In the genomic region with DNA sequence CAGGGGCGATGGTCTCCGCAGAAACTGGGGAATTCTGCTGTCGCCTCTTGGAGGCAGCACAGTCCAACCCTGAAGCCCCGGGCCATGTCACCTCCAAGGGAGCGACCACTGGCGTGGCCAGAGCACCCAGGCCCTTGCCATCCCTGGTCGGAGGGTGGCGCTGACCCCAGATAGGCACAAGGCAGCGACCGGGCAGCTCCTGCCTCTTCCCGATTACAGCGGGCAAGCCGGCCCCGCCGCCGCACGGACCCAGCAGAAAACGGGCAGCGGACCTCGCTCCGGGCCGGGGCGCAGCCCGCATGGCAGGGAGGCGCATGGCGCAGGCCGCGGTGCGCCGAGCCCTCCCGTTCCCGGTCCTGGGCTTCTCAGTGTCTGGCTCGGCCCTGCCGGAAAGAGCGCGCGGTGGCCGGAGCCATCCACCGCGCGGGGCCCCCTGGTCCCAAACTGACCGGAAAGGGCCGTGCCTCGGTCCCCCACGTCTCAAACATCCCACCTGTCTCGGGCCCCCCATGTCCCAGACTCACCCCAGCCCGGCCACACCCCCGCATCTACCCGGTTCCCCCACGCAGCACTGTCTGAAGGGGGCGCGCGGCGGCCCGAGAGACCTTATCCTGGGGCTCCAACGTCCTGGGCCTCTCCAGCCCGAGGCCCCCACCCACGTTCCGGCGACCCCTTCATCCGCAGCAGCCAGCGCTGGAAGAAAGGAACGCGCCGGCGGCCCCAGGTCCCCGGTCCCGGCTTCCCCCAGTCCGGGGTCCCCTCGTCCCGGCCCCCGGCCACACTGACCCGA, we compare ENCODE assay signal across 8 cellular contexts. TPM values are rescaled to one million over a fixed set of nuclear protein-coding genes. Genes with fewer than 3 reads are reported as not detected.
DNase-seq lines count a peak whose midpoint lies in the region; ATAC-seq, FAIRE-seq and TF ChIP-seq lines count a peak whose summit lies in the region.

No MANE protein-coding gene starts in this region.

- TF ChIP-seq CTCF in GM12873 (IDR thresholded peaks at IDR 0.05; ENCODE audit: insufficient read depth, low read depth, low read length, missing control alignments) (peak; percentile 35), Peyer's patch (IDR thresholded peaks at IDR 0.05) (peak in 2 of 6 experiments; percentile 14 to 18)

- no peaks in the 10 kb centered on the region for H3K79me1 ChIP-seq in mesendoderm (ENCODE audit: low read length)

- H3K4me2 ChIP-seq in mesendoderm (ENCODE audit: low read length) = peak overlapping the region; percentile 64

- H4K8ac ChIP-seq in mesendoderm (ENCODE audit: low read depth, low read length) = no peak overlapping the region

- no peak overlapping the region for H2BK5ac ChIP-seq in mesendoderm (ENCODE audit: low read length)

- H3K36me3 ChIP-seq in Peyer's patch (peaks cover 0 to 14% (median 0%) of the 10 kb centered on the region in 3 donors), mesendoderm (ENCODE audit: control insufficient read depth, insufficient read depth, low read length) (peaks cover 2% of the 10 kb centered on the region)

- peak overlapping the region in 3 of 4 donors; percentile 31 to 47 (median 37) for H3K4me3 ChIP-seq in Peyer's patch
- H3K4me3 ChIP-seq in mesendoderm (ENCODE audit: low read length) = peak overlapping the region; percentile 19

- H3K27me3 ChIP-seq in Peyer's patch (peaks cover 0 to 17% of the 10 kb centered on the region in 2 donors), mesendoderm (ENCODE audit: insufficient read depth, low read length, poor library complexity) (no peaks in the 10 kb centered on the region)

- peak overlapping the region; percentile 45 for H3K23ac ChIP-seq in mesendoderm (ENCODE audit: low read length)

- peaks cover 0 to 34% (median 6%) of the 10 kb centered on the region in 4 donors for H3K4me1 ChIP-seq in Peyer's patch
- H3K4me1 ChIP-seq in mesendoderm (ENCODE audit: control insufficient read depth, low read depth, low read length) = no peaks in the 10 kb centered on the region

- H2AK5ac ChIP-seq in mesendoderm (ENCODE audit: low read length) = no peak overlapping the region

- peak overlapping the region; percentile 76 for H3K9ac ChIP-seq in mesendoderm (ENCODE audit: low read length)

- H3K56ac ChIP-seq in mesendoderm (ENCODE audit: low read length) = peak overlapping the region; percentile 80

- ATAC-seq in HG02610 (IDR thresholded peaks at IDR 0.05; ENCODE audit: unreplicated experiment) = no peak

- H3K27ac ChIP-seq in Peyer's patch (no peak overlapping the region), mesendoderm (ENCODE audit: low read depth, low read length) (no peak overlapping the region)

- no peak overlapping the region for H3K4ac ChIP-seq in mesendoderm (ENCODE audit: low read depth, low read length)

- H3K18ac ChIP-seq in mesendoderm (ENCODE audit: low read length) = peak overlapping the region; percentile 6

- no peaks in the 10 kb centered on the region for H3K9me3 ChIP-seq in Peyer's patch

- WGBS in mesendoderm (ENCODE audit: extremely low coverage, insufficient coverage, low lambda C conversion rate) = no CpG with 5 or more reads among the region's 73 CpGs

- H2BK120ac ChIP-seq in mesendoderm (ENCODE audit: low read depth, low read length) = no peak overlapping the region

- TF ChIP-seq POLR2A in Peyer's patch (IDR thresholded peaks at IDR 0.05) (no peak), GM12891 (IDR thresholded peaks at IDR 0.05; ENCODE audit: low read depth, low read length) (no peak)

- no peak for FAIRE-seq in GM12891 (lab: Jason Lieb, UNC)

- no peak overlapping the region for H2BK15ac ChIP-seq in mesendoderm (replicated peaks; ENCODE audit: low read depth)

- in situ Hi-C loops in ACHN (cut with HindIII; ENCODE audit: low pct_ligation_motif_present, low pct_unique_long_range_greater_than_20kb, low sequenced_read_pairs) = no loop called here

- H4K5ac ChIP-seq in mesendoderm (ENCODE audit: low read length) = no peak overlapping the region

- H3K79me2 ChIP-seq in mesendoderm (ENCODE audit: control insufficient read depth, insufficient read depth, low read length) = no peaks in the 10 kb centered on the region

- DNase-seq in ACHN (peak; percentile 57), Peyer's patch (no peak), ecto neural progenitor cell (ENCODE audit: low spot score) (peak; percentile 86), mesendoderm (peak; percentile 81), GM12891 (ENCODE audit: insufficient read length, low spot score) (no peak), NCI-H187 treated with DMSO at 0.1 percent for 48 hours (lab: John Stamatoyannopoulos, UW) (no peak)

TF ChIP-seq in GM12891, 5 proteins besides CTCF, POLR2A, EP300 and RAD21:
- TF ChIP-seq POU2F2 (IDR thresholded peaks at IDR 0.05; ENCODE audit: low read depth, low read length) = no peak
- TF ChIP-seq POLR2AphosphoS5 (IDR thresholded peaks at IDR 0.05; ENCODE audit: low read depth, low read length) = no peak
- TF ChIP-seq SPI1 (IDR thresholded peaks at IDR 0.05; ENCODE audit: low read depth, low read length) = no peak
- no peak for TF ChIP-seq TAF1 (IDR thresholded peaks at IDR 0.05; ENCODE audit: low read depth, low read length)
- TF ChIP-seq PAX5 (IDR thresholded peaks at IDR 0.05; ENCODE audit: insufficient read depth, low read length, severe bottlenecking) = no peak

RNA-seq across cellular contexts. Expression of a gene that starts 0.7 kb away (rescaled TPM):
- total RNA-seq in Peyer's patch = not detected
- polyA plus RNA-seq in mesendoderm (2013, experiment 1 of 2) = 6.9 TPM
- 6.7 TPM for polyA plus RNA-seq in mesendoderm (2013, experiment 2 of 2)
- polyA plus RNA-seq in GM12891 (2012; ENCODE audit: low read depth, missing spikeins) = 0.14 TPM

RNA-seq across cellular contexts. Expression of a gene that starts 24.0 kb away (rescaled TPM):
- total RNA-seq in Peyer's patch = 100 to 1,000 TPM; 205 to 257 (median 224) TPM
- 150 TPM for polyA plus RNA-seq in mesendoderm (2013, experiment 1 of 2)
- 147 TPM for polyA plus RNA-seq in mesendoderm (2013, experiment 2 of 2)
- polyA plus RNA-seq in GM12891 (2012; ENCODE audit: low read depth, missing spikeins) = 189 TPM

RNA-seq across cellular contexts. Expression of a gene that starts 24.3 kb away (rescaled TPM):
- 10 to 100 TPM; 37.0 to 76.9 (median 47.1) TPM for total RNA-seq in Peyer's patch
- 27.4 TPM for polyA plus RNA-seq in mesendoderm (2013, experiment 1 of 2)
- 29.7 TPM for polyA plus RNA-seq in mesendoderm (2013, experiment 2 of 2)
- polyA plus RNA-seq in GM12891 (2012; ENCODE audit: low read depth, missing spikeins) = 40.4 TPM

RNA-seq across cellular contexts. Expression of a gene that starts 45.8 kb away (rescaled TPM):
- 10 to 100 TPM in 2 of 4 donors, 1 to 10 TPM in 1, under 1 TPM in 1; 0.88 to 33.0 (median 9.6) TPM for total RNA-seq in Peyer's patch
- polyA plus RNA-seq in mesendoderm (2013, experiment 1 of 2) = 3.9 TPM
- 4.0 TPM for polyA plus RNA-seq in mesendoderm (2013, experiment 2 of 2)
- polyA plus RNA-seq in GM12891 (2012; ENCODE audit: low read depth, missing spikeins) = 0.35 TPM

Comparison
In these comparisons a context has a peak if more than half of its experiments do, and no peak if none do; other contexts are left out.
1. DNase-seq: peak in ACHN (single experiment), ecto neural progenitor cell (single experiment) and mesendoderm (single experiment); none in Peyer's patch (0 of 3), GM12891 (single experiment) and NCI-H187 treated with DMSO at 0.1 percent for 48 hours (single experiment).